22 cellular contexts compared by ENCODE assay signal in the genomic region with DNA sequence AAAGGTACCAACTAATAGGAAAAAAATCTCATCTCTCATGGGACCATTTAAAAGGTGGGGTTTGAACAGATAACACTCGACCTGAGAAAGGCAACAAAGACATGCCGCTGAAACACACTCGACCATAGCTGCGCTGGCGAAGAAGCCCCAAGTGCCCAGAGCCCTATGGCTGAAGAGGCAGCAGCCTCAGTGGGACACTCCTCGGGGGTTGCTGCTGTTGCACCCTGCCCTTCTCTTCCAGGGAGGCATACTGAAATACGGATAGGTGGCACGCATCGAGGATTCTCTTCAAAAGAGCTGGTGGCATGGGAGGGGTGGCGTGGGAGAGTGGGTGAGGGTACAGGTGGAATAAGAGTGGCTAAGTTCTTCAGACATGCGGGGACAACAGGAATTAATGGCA. TPM values are rescaled to one million over a fixed set of nuclear protein-coding genes. Genes with fewer than 3 reads are reported as not detected.
"Had no signal": no experiment of that assay in that cellular context is flagged by ENCODE, and none has a peak within 500 bp of the region (broad histone marks: within the 10 kb centered on the region; RNA-seq: fewer than 3 reads in every experiment).

No MANE protein-coding gene starts in this region.

- H3K9me3 ChIP-seq: esophagus muscularis mucosa, left ventricle myocardium inferior, thyroid gland had no signal

- H3K27me3 Mint-ChIP-seq: central memory CD8-positive, alpha-beta T cell; effector memory CD8-positive, alpha-beta T cell; progenitor cell of endocrine pancreas had no signal

- ATAC-seq: effector memory CD8-positive, alpha-beta T cell; natural killer cell; SK-N-SH treated with all-trans-retinoic acid at 6 μM for 48 hours had no signal

- H3K4me3 Mint-ChIP-seq: central memory CD8-positive, alpha-beta T cell; effector memory CD8-positive, alpha-beta T cell; mesothelial cell of epicardium; natural killer cell; T-helper 2 cell treated with Interferon-gamma antibody and Interleukin-4, amounts not matched to agents 5 μg/mL and 100 μg/mL, for 36 hours had no signal

- DNase-seq: activated CD4-positive, CD25-positive, alpha-beta regulatory T cell treated with anti-CD3 and anti-CD28 coated beads, Interleukin-2, amount 50 U/mL, for 72 hours; activated T-cell treated with anti-CD3 and anti-CD28 coated beads, Interleukin-2, amount 50 U/mL, for 1 hour; aorta; dorsolateral prefrontal cortex; effector memory CD8-positive, alpha-beta T cell; hypothalamus; left ventricle myocardium inferior; natural killer cell; retina; stimulated activated CD4-positive, alpha-beta T cell treated with anti-CD3 and anti-CD28 coated beads, Interleukin-2, amount 100 ng/mL, for 48 hours; stimulated activated CD8-positive, alpha-beta memory T cell treated with anti-CD3 and anti-CD28 coated beads, Interleukin-4, amount 100 ng/mL, for 48 hours; stimulated activated naive CD4-positive, alpha-beta T cell treated with Interleukin-2 at 50 U/mL for 16 hours; substantia nigra had no signal

- H3K27me3 ChIP-seq: dorsolateral prefrontal cortex, esophagus muscularis mucosa, thyroid gland had no signal

- H3K27ac ChIP-seq: dorsolateral prefrontal cortex, esophagus muscularis mucosa, left ventricle myocardium inferior, VCaP had no signal

- H3K4me3 ChIP-seq: dorsolateral prefrontal cortex, esophagus muscularis mucosa, left ventricle myocardium inferior, thyroid gland had no signal

- H3K27ac Mint-ChIP-seq: mesothelial cell of epicardium; natural killer cell; progenitor cell of endocrine pancreas; T-helper 2 cell treated with Interferon-gamma antibody and Interleukin-4, amounts not matched to agents 5 μg/mL and 100 μg/mL, for 36 hours had no signal

- H3K9me3 Mint-ChIP-seq: central memory CD8-positive, alpha-beta T cell; effector memory CD8-positive, alpha-beta T cell; mesothelial cell of epicardium; natural killer cell; T-helper 2 cell treated with Interferon-gamma antibody and Interleukin-4, amounts not matched to agents 5 μg/mL and 100 μg/mL, for 36 hours had no signal

RNA-seq across cellular contexts. Expression of a gene that starts 18.5 kb away (rescaled TPM):
- total RNA-seq: frontal cortex, left ventricle myocardium inferior had no signal
